In the genomic region with DNA sequence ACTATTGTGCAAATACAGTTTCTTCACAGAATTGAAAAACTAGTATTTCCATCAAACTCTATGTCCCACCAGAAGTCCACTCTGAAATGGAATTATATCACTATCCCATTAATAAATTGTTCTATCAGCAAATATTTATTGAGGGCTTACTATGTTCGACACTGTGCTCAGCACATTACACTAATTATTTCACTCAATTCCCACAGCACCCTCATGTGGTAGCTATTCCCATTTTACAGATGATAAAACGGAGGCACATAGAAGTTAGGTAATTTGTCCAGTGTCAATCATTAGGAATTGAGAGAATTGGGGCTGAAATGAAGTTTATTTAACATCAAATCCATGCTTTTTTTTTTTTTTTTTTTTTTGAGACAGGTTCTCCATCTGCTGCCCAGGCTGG, we compare ENCODE assay signal across 21 cellular contexts. TPM values are rescaled to one million over a fixed set of nuclear protein-coding genes. Genes with fewer than 3 reads are reported as not detected.
DNase-seq lines count a peak whose midpoint lies in the region; ATAC-seq, FAIRE-seq and TF ChIP-seq lines count a peak whose summit lies in the region.
"Had no signal": no experiment of that assay in that cellular context is flagged by ENCODE, and none has a peak within 500 bp of the region (broad histone marks: within the 10 kb centered on the region; RNA-seq: fewer than 3 reads in every experiment).

No MANE protein-coding gene starts in this region.

- H2AFZ ChIP-seq in H1 (ENCODE audit: low read length), result no peak overlapping the region

- POLR2A ChIA-PET in H1 (lab: Charles Lee; ENCODE audit: partially characterized antibody), result no interaction called here

- H3K4me3 Mint-ChIP-seq in natural killer cell, result no peak overlapping the region
- no peak overlapping the region for H3K4me3 Mint-ChIP-seq in natural killer cell treated with Interleukin-12 subunit alpha and Interleukin-12 subunit beta and Interleukin-15 and Interleukin-18, amount 100 ng/mL, for 72 hours
- H3K4me3 Mint-ChIP-seq: naive B cell had no signal

- no peak overlapping the region for H3K56ac ChIP-seq in H1 (replicated peaks; ENCODE audit: insufficient read length, low read depth, low read length)

- no peak overlapping the region for H2AK5ac ChIP-seq in H1 (ENCODE audit: low read depth, low read length)

- H4K91ac ChIP-seq in H1 (replicated peaks; ENCODE audit: insufficient read length, low read length), result no peak overlapping the region

- H3K9me3 ChIP-seq in H1 (ENCODE audit: insufficient read depth in 2 of 2, low read depth in 1 of 2, low read length in 1 of 2) (0 out of 4 replicates have a peak, but pooled peaks cover 0 to 3% of the 10 kb centered on the region in 2 experiments), SJCRH30 (replicated peaks) (no peaks in the 10 kb centered on the region), sigmoid colon (no peaks in the 10 kb centered on the region)
- H3K9me3 ChIP-seq: prostate gland had no signal

- TF ChIP-seq EP300 in H1 (IDR thresholded peaks at IDR 0.05; ENCODE audit: borderline replicate concordance in 1 of 2, low read depth in 2 of 2, low read length in 2 of 2), result no peak
- no peak for TF ChIP-seq EP300 in sigmoid colon (IDR thresholded peaks at IDR 0.05)

- no peak overlapping the region for H3K27ac ChIP-seq in H1 (ENCODE audit: low read depth, low read length)
- no peak overlapping the region for H3K27ac ChIP-seq in SJCRH30
- H3K27ac ChIP-seq in sigmoid colon, result no peak overlapping the region
- H3K27ac ChIP-seq: prostate gland had no signal

- FAIRE-seq in H1 (lab: Jason Lieb, UNC), result no peak
- FAIRE-seq: bronchial epithelial cell, urothelium cell line had no signal

- H2BK15ac ChIP-seq in H1 (ENCODE audit: low read length), result no peak overlapping the region

- H3K4me3 ChIP-seq in H1 (ENCODE audit: extremely low read depth in 1 of 4, insufficient read depth in 2 of 4, low read depth in 3 of 4, low read length in 4 of 4), result no peak overlapping the region
- H3K4me3 ChIP-seq in SJCRH30, result no peak overlapping the region
- no peak overlapping the region for H3K4me3 ChIP-seq in sigmoid colon
- H3K4me3 ChIP-seq: prostate gland had no signal

- no peak overlapping the region for H3K18ac ChIP-seq in H1 (ENCODE audit: extremely low read depth, low read length)

- no peaks in the 10 kb centered on the region for H3K36me3 ChIP-seq in H1 (ENCODE audit: control insufficient read depth in 2 of 4, insufficient read depth in 4 of 4, low read length in 3 of 4)
- H3K36me3 ChIP-seq in SJCRH30, result no peaks in the 10 kb centered on the region
- H3K36me3 ChIP-seq in sigmoid colon, result no peaks in the 10 kb centered on the region
- H3K36me3 ChIP-seq: prostate gland had no signal

- no peak overlapping the region for H4K8ac ChIP-seq in H1 (ENCODE audit: extremely low read depth, insufficient read depth, low read length)

- H2BK20ac ChIP-seq in H1 (ENCODE audit: low read length), result no peak overlapping the region

- WGBS in H1 (ENCODE audit: extremely low coverage in 1 of 2, insufficient coverage in 1 of 2, insufficient read length in 1 of 2, insufficient replicate concordance in 2 of 2, low coverage in 1 of 2, low lambda C conversion rate in 2 of 2, missing lambda C conversion rate in 1 of 2), 2 experiments, result 73% methylated on average over 2 of the region's 2 CpGs; no CpG with 5 or more reads in 1 of the 2 experiments
- WGBS in sigmoid colon, 2 donors, result 74 to 87% methylated on average over 2 of the region's 2 CpGs

- intact Hi-C loops in natural killer cell (cut with micrococcal nuclease) (loop anchor here (1.0 kb wide), 1 partner anchor 403 kb away; no protein-coding TSS in a partner anchor), sigmoid colon (cut with DNase I) (no loop called here)

- no peaks in the 10 kb centered on the region for H3K27me3 ChIP-seq in H1 (replicated peaks in 1 of 4; ENCODE audit: control insufficient read depth in 3 of 4, extremely low read depth in 1 of 4, insufficient read depth in 3 of 4, low read length in 3 of 4)
- H3K27me3 ChIP-seq in SJCRH30, result peaks cover 5% of the 10 kb centered on the region; the same call in 1 of the 2 replicates
- no peaks in the 10 kb centered on the region for H3K27me3 ChIP-seq in sigmoid colon

- H4K20me1 ChIP-seq in H1 (replicated peaks in 1 of 2; ENCODE audit: control insufficient read depth in 1 of 2, insufficient read depth in 2 of 2, low read length in 2 of 2), result no peaks in the 10 kb centered on the region

- CTCF ChIA-PET in H1 (lab: Charles Lee; ENCODE audit: partially characterized antibody), result interaction anchor here (0.7 to 2.1 kb wide), 6 partner anchors 24 to 1926 kb away, joined by 3 to 5 read pairs (median 3); no protein-coding TSS in a partner anchor

- H2BK12ac ChIP-seq in H1 (ENCODE audit: low read depth, low read length), result no peak overlapping the region

- peaks cover 6 to 34% of the 10 kb centered on the region in 2 donors for H3K27me3 Mint-ChIP-seq in natural killer cell (ENCODE audit: low read depth in 2 of 2)
- peaks cover 11 to 18% of the 10 kb centered on the region in 2 donors for H3K27me3 Mint-ChIP-seq in natural killer cell treated with Interleukin-12 subunit alpha and Interleukin-12 subunit beta and Interleukin-15 and Interleukin-18, amount 100 ng/mL, for 72 hours

- H3K14ac ChIP-seq in H1 (ENCODE audit: insufficient read length), result no peak overlapping the region

- H4K5ac ChIP-seq in H1 (ENCODE audit: insufficient read length, low read depth, low read length), result no peak overlapping the region

- TF ChIP-seq CTCF in natural killer cell (IDR thresholded peaks at IDR 0.05) (peak; percentile 20), H1 (IDR thresholded peaks at IDR 0.05; ENCODE audit: control extremely low read depth in 1 of 3, insufficient read depth in 1 of 3, low read depth in 1 of 3, low read length in 3 of 3) (peak in 1 of 3 experiments; percentile 13; a peak in 1 of 4 replicates), sigmoid colon (IDR thresholded peaks at IDR 0.05) (no peak)

- H3K79me2 ChIP-seq in H1 (ENCODE audit: control insufficient read depth in 1 of 2, insufficient read depth in 2 of 2, low read length in 2 of 2), result no peaks in the 10 kb centered on the region

- H3K23ac ChIP-seq in H1 (ENCODE audit: insufficient read length), result no peak overlapping the region

- no peaks in the 10 kb centered on the region for H3K4me1 Mint-ChIP-seq in natural killer cell
- H3K4me1 Mint-ChIP-seq in natural killer cell treated with Interleukin-12 subunit alpha and Interleukin-12 subunit beta and Interleukin-15 and Interleukin-18, amount 100 ng/mL, for 72 hours (ENCODE audit: low read depth in 2 of 2), result no peaks in the 10 kb centered on the region
- H3K4me1 Mint-ChIP-seq: naive B cell had no signal

- DNase-seq in natural killer cell (no peak), NCI-H69 (lab: John Stamatoyannopoulos, UW) (peak; percentile 24), H1 (ENCODE audit: low read depth in 1 of 2, low spot score in 2 of 2) (no peak), NCI-H1930 (lab: John Stamatoyannopoulos, UW) (no peak), SJCRH30 (no peak), sigmoid colon (no peak)
- DNase-seq in natural killer cell treated with Interleukin-12 subunit alpha and Interleukin-12 subunit beta and Interleukin-15 and Interleukin-18, amount 100 ng/mL, for 72 hours (ENCODE audit: low spot score), result no peak
- no peak for DNase-seq in stimulated activated CD4-positive, alpha-beta T cell treated with anti-CD3 and anti-CD28 coated beads, Interleukin-4, amount 100 ng/mL, for 1 hour
- DNase-seq: activated CD4-positive, alpha-beta T cell treated with anti-CD3 and anti-CD28 coated beads for 4 hours; Calu3; effector CD4-positive, alpha-beta T cell; foreskin melanocyte; naive B cell; NCI-H2107; NK-92 treated with Interleukin-12 subunit alpha and Interleukin-12 subunit beta, amount 100 ng/mL, for 24 hours; stimulated activated CD4-positive, alpha-beta T cell treated with anti-CD3 and anti-CD28 coated beads, Interleukin-15, amount 100 ng/mL, for 24 hours; T1000 had no signal

- TF ChIP-seq POLR2A in H1 (IDR thresholded peaks at IDR 0.05; ENCODE audit: control extremely low read depth in 1 of 2, low read depth in 2 of 2, low read length in 2 of 2), result no peak
- no peak for TF ChIP-seq POLR2A in sigmoid colon (IDR thresholded peaks at IDR 0.05)

- no peak overlapping the region for H3K27ac Mint-ChIP-seq in natural killer cell
- no peak overlapping the region for H3K27ac Mint-ChIP-seq in natural killer cell treated with Interleukin-12 subunit alpha and Interleukin-12 subunit beta and Interleukin-15 and Interleukin-18, amount 100 ng/mL, for 72 hours
- H3K27ac Mint-ChIP-seq: activated naive CD4-positive, alpha-beta T cell treated with anti-CD3 and anti-CD28 coated beads, Interleukin-2, amount 50 U/mL, for 72 hours; naive B cell had no signal

- no peak overlapping the region for H3K9ac ChIP-seq in H1 (replicated peaks in 1 of 4; ENCODE audit: extremely low read depth in 1 of 4, low read depth in 3 of 4, low read length in 3 of 4)

- no peak for ATAC-seq in natural killer cell
- ATAC-seq in natural killer cell treated with Interleukin-12 subunit alpha and Interleukin-12 subunit beta and Interleukin-15 and Interleukin-18, amount 100 ng/mL, for 72 hours, result no peak
- ATAC-seq: activated naive CD4-positive, alpha-beta T cell treated with anti-CD3 and anti-CD28 coated beads, Interleukin-2, amount 50 U/mL, for 72 hours had no signal

- H3K4ac ChIP-seq in H1 (replicated peaks; ENCODE audit: insufficient read length, low read depth, low read length), result no peak overlapping the region

- H3K23me2 ChIP-seq in H1 (ENCODE audit: low read depth, low read length), result no peaks in the 10 kb centered on the region

- no peaks in the 10 kb centered on the region for H3K79me1 ChIP-seq in H1 (ENCODE audit: low read depth, low read length)

- H3K4me1 ChIP-seq in H1 (replicated peaks in 1 of 4; ENCODE audit: control insufficient read depth in 3 of 4, insufficient read depth in 4 of 4, low read length in 3 of 4) (no peaks in the 10 kb centered on the region; a peak in 1 of 7 replicates), SJCRH30 (no peaks in the 10 kb centered on the region), sigmoid colon (no peaks in the 10 kb centered on the region)
- H3K4me1 ChIP-seq: prostate gland had no signal

- H3K4me2 ChIP-seq in H1 (ENCODE audit: insufficient read depth in 1 of 2, low read depth in 2 of 2, low read length in 2 of 2), result no peak overlapping the region

- TF ChIP-seq RAD21 in H1 (IDR thresholded peaks at IDR 0.05 in 1 of 2, conservative IDR thresholded peaks at IDR 0.05 in 1 of 2; ENCODE audit: low read depth in 2 of 2, low read length in 2 of 2), result peak; percentile 39 to 44

- no peaks in the 10 kb centered on the region for H3K9me3 Mint-ChIP-seq in natural killer cell
- H3K9me3 Mint-ChIP-seq in natural killer cell treated with Interleukin-12 subunit alpha and Interleukin-12 subunit beta and Interleukin-15 and Interleukin-18, amount 100 ng/mL, for 72 hours, result no peaks in the 10 kb centered on the region

- H3K36me3 Mint-ChIP-seq in natural killer cell, result no peaks in the 10 kb centered on the region
- peaks cover 2% of the 10 kb centered on the region for H3K36me3 Mint-ChIP-seq in natural killer cell treated with Interleukin-12 subunit alpha and Interleukin-12 subunit beta and Interleukin-15 and Interleukin-18, amount 100 ng/mL, for 72 hours

- H2BK5ac ChIP-seq in H1 (ENCODE audit: low read depth, low read length), result no peak overlapping the region

- H2BK120ac ChIP-seq in H1 (replicated peaks; ENCODE audit: low read depth, low read length), result no peak overlapping the region

RNA-seq across cellular contexts. Expression of a gene that starts 52.5 kb away (rescaled TPM):
- total RNA-seq in natural killer cell, result 1 to 10 TPM; 3.5 to 6.2 (median 3.6) TPM
- 1 to 10 TPM; 5.6 to 5.7 TPM for total RNA-seq in natural killer cell treated with Interleukin-12 subunit alpha and Interleukin-12 subunit beta and Interleukin-15 and Interleukin-18, amount 100 ng/mL, for 72 hours
- 21.7 and 24.8 TPM in 2 replicates for total RNA-seq in H1 (2021; fragmentation: NEBNext Ultra II Directional; extraction: Animal tissue kit (Norgen Biotek cat#: 25700))
- 8.3 and 15.9 TPM in 2 replicates for polyA plus RNA-seq in H1 (2011; rRNA removed)
- polyA plus RNA-seq in H1 (2011; cell fraction: cytosol; rRNA removed), result 14.9 TPM
- 7.0 TPM for polyA plus RNA-seq in H1 (2011; cell fraction: nucleus; rRNA removed)
- 15.4 to 22.0 TPM (median 17.2 TPM) in 4 replicates for polyA plus RNA-seq in H1 (2012, experiment 1 of 2)
- 2.2 TPM for polyA plus RNA-seq in H1 (2012, experiment 2 of 2)
- 14.7 TPM for polyA plus RNA-seq in H1 (2013, experiment 1 of 2)
- polyA plus RNA-seq in H1 (2013, experiment 2 of 2), result 16.0 TPM
- polyA minus RNA-seq in H1 (2011; rRNA and poly(A)+ RNA removed), result 22.1 and 22.3 TPM in 2 replicates
- 10.3 TPM for polyA minus RNA-seq in H1 (2011; cell fraction: cytosol; rRNA and poly(A)+ RNA removed)
- 9.2 TPM for polyA minus RNA-seq in H1 (2011; cell fraction: nucleus; rRNA and poly(A)+ RNA removed)
- total RNA-seq in SJCRH30 (2014; rRNA removed; shearing (Covaris generic)), result 15.1 and 16.3 TPM in 2 replicates
- 10 to 100 TPM; 19.1 to 26.0 (median 22.2) TPM for total RNA-seq in sigmoid colon
- polyA plus RNA-seq in sigmoid colon, result 10 to 100 TPM; 16.2 to 29.8 (median 19.1) TPM

RNA-seq across cellular contexts. Expression of a gene that starts 53.6 kb away (rescaled TPM):
- total RNA-seq in natural killer cell, result 1 to 10 TPM; 2.9 to 5.5 (median 5.2) TPM
- 1 to 10 TPM; 3.2 to 4.9 TPM for total RNA-seq in natural killer cell treated with Interleukin-12 subunit alpha and Interleukin-12 subunit beta and Interleukin-15 and Interleukin-18, amount 100 ng/mL, for 72 hours
- 8.7 and 9.4 TPM in 2 replicates for total RNA-seq in H1 (2021; fragmentation: NEBNext Ultra II Directional; extraction: Animal tissue kit (Norgen Biotek cat#: 25700))
- polyA plus RNA-seq in H1 (2011; rRNA removed), result 1.7 and 2.4 TPM in 2 replicates
- polyA plus RNA-seq in H1 (2011; cell fraction: cytosol; rRNA removed), result 2.3 TPM
- polyA plus RNA-seq in H1 (2011; cell fraction: nucleus; rRNA removed), result 4.1 TPM
- 2.6 to 4.5 TPM (median 2.8 TPM) in 4 replicates for polyA plus RNA-seq in H1 (2012, experiment 1 of 2)
- polyA plus RNA-seq in H1 (2012, experiment 2 of 2), result 0.31 TPM
- 3.5 TPM for polyA plus RNA-seq in H1 (2013, experiment 1 of 2)
- polyA plus RNA-seq in H1 (2013, experiment 2 of 2), result 3.6 TPM
- 11.9 and 12.4 TPM in 2 replicates for polyA minus RNA-seq in H1 (2011; rRNA and poly(A)+ RNA removed)
- 6.4 TPM for polyA minus RNA-seq in H1 (2011; cell fraction: cytosol; rRNA and poly(A)+ RNA removed)
- polyA minus RNA-seq in H1 (2011; cell fraction: nucleus; rRNA and poly(A)+ RNA removed), result 9.1 TPM
- 10.3 and 11.5 TPM in 2 replicates for total RNA-seq in SJCRH30 (2014; rRNA removed; shearing (Covaris generic))
- total RNA-seq in sigmoid colon, result 1 to 10 TPM; 2.0 to 4.2 (median 2.5) TPM
- 1 to 10 TPM; 1.2 to 2.5 (median 2.3) TPM for polyA plus RNA-seq in sigmoid colon
